Comparison of ENCODE assay signal across 29 cellular contexts in genomic region chr5:35096933-35097332, GRCh38. TPM values are rescaled to one million over a fixed set of nuclear protein-coding genes. Genes with fewer than 3 reads are reported as not detected.
"Had no signal": no experiment of that assay in that cellular context is flagged by ENCODE, and none has a peak within 500 bp of the region (broad histone marks: within the 10 kb centered on the region; RNA-seq: fewer than 3 reads in every experiment).

No MANE protein-coding gene starts in this region.

- ATAC-seq: effector memory CD8-positive, alpha-beta T cell; esophagus mucosa; gastrocnemius medialis; heart right ventricle; left cardiac atrium; left lung; left ventricle myocardium superior; lower lobe of right lung; naive thymus-derived CD4-positive, alpha-beta T cell had no signal

- H3K27ac ChIP-seq: coronary artery, epithelial cell of prostate, esophagus squamous epithelium, gastrocnemius medialis, heart right ventricle, left lung, lower lobe of right lung had no signal

- H3K4me3 ChIP-seq: coronary artery, esophagus squamous epithelium, gastrocnemius medialis, heart right ventricle, left lung, lower lobe of right lung had no signal

- H3K4me1 ChIP-seq: esophagus squamous epithelium, gastrocnemius medialis, heart right ventricle, left lung, lower lobe of right lung had no signal

- H3K9me3 ChIP-seq: esophagus squamous epithelium, gastrocnemius medialis, heart right ventricle, left lung, lower lobe of right lung had no signal

- H3K27me3 ChIP-seq: gastrocnemius medialis, left lung had no signal

- DNase-seq: dermis blood vessel endothelial cell; effector CD8-positive, alpha-beta T cell; effector memory CD8-positive, alpha-beta T cell; endodermal cell; erythroblast; esophagus squamous epithelium; foreskin melanocyte; gastrocnemius medialis; glutamatergic neuron; heart right ventricle; hippocampal formation; left cardiac atrium; left lung; left ventricle myocardium superior; lower lobe of right lung; mesenchymal stem cell; midbrain; naive thymus-derived CD4-positive, alpha-beta T cell had no signal

- H3K36me3 ChIP-seq: esophagus squamous epithelium, gastrocnemius medialis, heart right ventricle, left lung, lower lobe of right lung had no signal

- FAIRE-seq: colon, islet of Langerhans, keratinocyte had no signal

RNA-seq across cellular contexts. Expression of gene AGXT2, which starts 49.2 kb away (rescaled TPM):
- total RNA-seq: dermis blood vessel endothelial cell; endodermal cell; esophagus mucosa; esophagus squamous epithelium; glomerular endothelial cell; heart right ventricle; kidney epithelial cell; left cardiac atrium; left lung; left ventricle myocardium superior; lower leg skin; lower lobe of right lung; lung microvascular endothelial cell; mononuclear cell; naive thymus-derived CD4-positive, alpha-beta T cell had no signal
- polyA plus RNA-seq: heart right ventricle; keratinocyte; naive thymus-derived CD4-positive, alpha-beta T cell had no signal
